In genomic region chr11:34178422-34178821, GRCh38 we compare ENCODE assay signal across 20 cellular contexts.
A peak's percentile ranks its signal among the peaks of the same experiment; 100 is the strongest.
DNase-seq lines count a peak whose midpoint lies in the region; ATAC-seq, FAIRE-seq and TF ChIP-seq lines count a peak whose summit lies in the region.
"Had no signal": no experiment of that assay in that cellular context is flagged by ENCODE, and none has a peak within 500 bp of the region (broad histone marks: within the 10 kb centered on the region; RNA-seq: fewer than 3 reads in every experiment).

No MANE protein-coding gene starts in this region.

- H3K4me3 Mint-ChIP-seq in naive thymus-derived CD4-positive, alpha-beta T cell: no peak overlapping the region
- H3K4me3 Mint-ChIP-seq: CD4-positive, alpha-beta T cell; HFFc6 had no signal

- no peak overlapping the region for H2BK12ac ChIP-seq in neuronal stem cell (ENCODE audit: low read length)

- DNase-seq in GM12865 (ENCODE audit: low read depth) (peak; percentile 26), RWPE1 (ENCODE audit: low spot score) (no peak), neuronal stem cell (ENCODE audit: low spot score) (no peak), smooth muscle cell (lab: John Stamatoyannopoulos, UW; ENCODE audit: unreplicated experiment) (no peak), RCC 7860 (ENCODE audit: low spot score) (no peak), NCI-H187 (lab: John Stamatoyannopoulos, UW) (no peak)
- DNase-seq in naive thymus-derived CD4-positive, alpha-beta T cell: no peak
- DNase-seq: AML-193; Caco-2; CD4-positive, alpha-beta T cell; GOT3; H7; HFFc6 had no signal

- H3K27ac ChIP-seq in RWPE1 (peak overlapping the region; percentile 14; the same call in 1 of the 2 replicates), neuronal stem cell (replicated peaks; ENCODE audit: low read length) (no peak overlapping the region), smooth muscle cell (ENCODE audit: low read depth) (no peak overlapping the region)
- no peak overlapping the region for H3K27ac ChIP-seq in naive thymus-derived CD4-positive, alpha-beta T cell (ENCODE audit: low read depth, low read length)
- H3K27ac ChIP-seq: 22Rv1, C4-2B had no signal

- H3K4me3 ChIP-seq in GM12865 (ENCODE audit: low read depth, low read length) (no peak overlapping the region), neuronal stem cell (ENCODE audit: low read length in 2 of 2) (no peak overlapping the region), smooth muscle cell (no peak overlapping the region)
- no peak overlapping the region for H3K4me3 ChIP-seq in naive thymus-derived CD4-positive, alpha-beta T cell (ENCODE audit: low read length)
- H3K4me3 ChIP-seq: A549 had no signal

- no peaks in the 10 kb centered on the region for H3K79me2 ChIP-seq in smooth muscle cell (ENCODE audit: low read depth)

- CTCF ChIA-PET in RWPE1 (lab: Yijun Ruan, JAX): interaction anchor here (0.6 to 1.5 kb wide), 2 partner anchors 160 to 179 kb away, joined by 3 to 12 read pairs; partner anchors contain the start of gene ABTB2
- CTCF ChIA-PET in naive thymus-derived CD4-positive, alpha-beta T cell (lab: Charles Lee): interaction anchor here (1.7 kb wide), 1 partner anchor 180 kb away, joined by 8 read pairs; the partner anchor contains the start of gene ABTB2

- no peak overlapping the region for H4K91ac ChIP-seq in neuronal stem cell (ENCODE audit: low read depth, low read length, poor library complexity)

- peaks cover 8% of the 10 kb centered on the region for H3F3A ChIP-seq in smooth muscle cell (ENCODE audit: low read depth)

- FAIRE-seq in RCC 7860 (lab: Jason Lieb, UNC): no peak
- FAIRE-seq: A549, D721Med, G401.6, HTR-8/SVneo had no signal

- H3K9me3 Mint-ChIP-seq in naive thymus-derived CD4-positive, alpha-beta T cell: no peaks in the 10 kb centered on the region
- H3K9me3 Mint-ChIP-seq: CD4-positive, alpha-beta T cell; HFFc6 had no signal

- H3K27me3 Mint-ChIP-seq in naive thymus-derived CD4-positive, alpha-beta T cell: peaks cover 0 to 3% (median 0%) of the 10 kb centered on the region in 5 donors
- H3K27me3 Mint-ChIP-seq: CD4-positive, alpha-beta T cell had no signal

- no CpG with 5 or more reads among the region's 10 CpGs for WGBS in neuronal stem cell (ENCODE audit: extremely low coverage in 2 of 2, insufficient read length in 2 of 2, insufficient replicate concordance in 1 of 2), 2 donors
- WGBS in smooth muscle cell (ENCODE audit: low lambda C conversion rate): 81% methylated on average over 10 of the region's 10 CpGs

- H2AFZ ChIP-seq in neuronal stem cell (ENCODE audit: low read length) (no peak overlapping the region), smooth muscle cell (ENCODE audit: low read depth) (no peak overlapping the region)

- H3K18ac ChIP-seq in neuronal stem cell (ENCODE audit: low read length): no peak overlapping the region

- no peak overlapping the region for H3K14ac ChIP-seq in neuronal stem cell (ENCODE audit: low read length)

- peaks cover 3 to 10% of the 10 kb centered on the region in 2 donors for H3K4me1 ChIP-seq in neuronal stem cell (ENCODE audit: control insufficient read depth in 2 of 2, insufficient read depth in 1 of 2, low read depth in 1 of 2, low read length in 2 of 2)
- H3K4me1 ChIP-seq in smooth muscle cell (ENCODE audit: low read depth): peaks cover 10% of the 10 kb centered on the region
- H3K4me1 ChIP-seq in naive thymus-derived CD4-positive, alpha-beta T cell (ENCODE audit: control insufficient read depth in 2 of 2, insufficient read depth in 2 of 2, low read length in 2 of 2): peaks cover 0 to 4% of the 10 kb centered on the region in 2 donors

- H3K4me1 Mint-ChIP-seq in naive thymus-derived CD4-positive, alpha-beta T cell: peaks cover 0 to 38% (median 4%) of the 10 kb centered on the region in 7 donors

- peak overlapping the region; percentile 15 for H2AK5ac ChIP-seq in neuronal stem cell (ENCODE audit: low read depth, low read length)

- POLR2A ChIA-PET in RWPE1 (lab: Yijun Ruan, JAX; ENCODE audit: low non-redundant PET): no interaction called here
- POLR2A ChIA-PET in naive thymus-derived CD4-positive, alpha-beta T cell (lab: Charles Lee): no interaction called here

- no peaks in the 10 kb centered on the region for H3K36me3 Mint-ChIP-seq in naive thymus-derived CD4-positive, alpha-beta T cell

- no peak overlapping the region for H2BK120ac ChIP-seq in neuronal stem cell (ENCODE audit: low read depth, low read length)

- no peak for ATAC-seq in naive thymus-derived CD4-positive, alpha-beta T cell
- ATAC-seq: A549, HCT116 had no signal

- H3K4me2 ChIP-seq in neuronal stem cell (ENCODE audit: insufficient read depth, low read length, poor library complexity, severe bottlenecking) (no peak overlapping the region), smooth muscle cell (peak overlapping the region; percentile 10)
- H3K4me2 ChIP-seq: A549 had no signal

- H3K36me3 ChIP-seq in neuronal stem cell (replicated peaks in 1 of 2; ENCODE audit: control insufficient read depth in 2 of 2, insufficient read depth in 2 of 2, low read length in 2 of 2): no peaks in the 10 kb centered on the region
- H3K36me3 ChIP-seq in smooth muscle cell (ENCODE audit: low read depth): no peaks in the 10 kb centered on the region
- H3K36me3 ChIP-seq in naive thymus-derived CD4-positive, alpha-beta T cell (ENCODE audit: control insufficient read depth in 2 of 3, insufficient read depth in 3 of 3, low read length in 3 of 3): no peaks in the 10 kb centered on the region

- no peak overlapping the region for H3K23ac ChIP-seq in neuronal stem cell (ENCODE audit: low read depth, low read length, poor library complexity)

- H2BK15ac ChIP-seq in neuronal stem cell (ENCODE audit: low read length): no peak overlapping the region

- no peaks in the 10 kb centered on the region for H3K9me3 ChIP-seq in neuronal stem cell (replicated peaks in 1 of 2; ENCODE audit: control insufficient read depth in 2 of 2, insufficient read depth in 1 of 2, low read depth in 1 of 2, low read length in 2 of 2)
- H3K9me3 ChIP-seq in smooth muscle cell (replicated peaks; ENCODE audit: low read depth): no peaks in the 10 kb centered on the region
- H3K9me3 ChIP-seq in naive thymus-derived CD4-positive, alpha-beta T cell (ENCODE audit: control insufficient read depth in 2 of 3, low read length in 3 of 3): no peaks in the 10 kb centered on the region
- H3K9me3 ChIP-seq: A549, Caco-2 had no signal

- no peak overlapping the region for H4K8ac ChIP-seq in neuronal stem cell (ENCODE audit: low read depth, low read length)

- intact Hi-C loops in naive thymus-derived CD4-positive, alpha-beta T cell (cut with micrococcal nuclease): loop anchor here in 1 of 2 donors (10.0 kb wide), 1 partner anchor 286 kb away; no protein-coding TSS in a partner anchor

- no peaks in the 10 kb centered on the region for H3K79me1 ChIP-seq in neuronal stem cell (ENCODE audit: low read depth, low read length)

- H3K9ac ChIP-seq in neuronal stem cell (ENCODE audit: low read depth, low read length, poor library complexity): no peak overlapping the region
- H3K9ac ChIP-seq in smooth muscle cell (ENCODE audit: low read depth): no peak overlapping the region

- H3K4ac ChIP-seq in neuronal stem cell (ENCODE audit: low read length): no peak overlapping the region

- TF ChIP-seq CTCF in GM12865 (IDR thresholded peaks at IDR 0.05; ENCODE audit: insufficient read depth, low read depth, low read length, missing control alignments) (no peak), RWPE1 (conservative IDR thresholded peaks at IDR 0.05; ENCODE audit: low read depth) (no peak), smooth muscle cell (IDR thresholded peaks at IDR 0.05; ENCODE audit: borderline replicate concordance, insufficient read depth, poor library complexity, severe bottlenecking) (no peak)

- H3K27me3 ChIP-seq in neuronal stem cell (ENCODE audit: control insufficient read depth in 3 of 3, insufficient read depth in 3 of 3, low read depth in 1 of 3, low read length in 3 of 3) (peaks cover 0 to 2% (median 0%) of the 10 kb centered on the region in 3 experiments), smooth muscle cell (ENCODE audit: low read depth) (no peaks in the 10 kb centered on the region)
- no peaks in the 10 kb centered on the region for H3K27me3 ChIP-seq in naive thymus-derived CD4-positive, alpha-beta T cell (ENCODE audit: control insufficient read depth in 2 of 2, insufficient read depth in 2 of 2, low read length in 2 of 2)

- H3K27ac Mint-ChIP-seq in naive thymus-derived CD4-positive, alpha-beta T cell: no peak overlapping the region
- H3K27ac Mint-ChIP-seq: CD4-positive, alpha-beta T cell; HFFc6 had no signal

- peaks cover under 1% of the 10 kb centered on the region for H4K20me1 ChIP-seq in smooth muscle cell (ENCODE audit: low read depth)

- no peak overlapping the region for H2BK5ac ChIP-seq in neuronal stem cell (ENCODE audit: low read length)
